In genomic region chr2:19738707-19739106, GRCh38 we compare ENCODE assay signal across 15 cellular contexts.
DNase-seq lines count a peak whose midpoint lies in the region; ATAC-seq and TF ChIP-seq lines count a peak whose summit lies in the region.
"Had no signal": no experiment of that assay in that cellular context is flagged by ENCODE, and none has a peak within 500 bp of the region (broad histone marks: within the 10 kb centered on the region; RNA-seq: fewer than 3 reads in every experiment).

No MANE protein-coding gene starts in this region.

- H3K27ac Mint-ChIP-seq in nephron progenitor cell, result peak overlapping the region; percentile 94
- no peak overlapping the region for H3K27ac Mint-ChIP-seq in activated CD8-positive, alpha-beta memory T cell treated with anti-CD3 and anti-CD28 coated beads, Interleukin-2, amount 10 ng/mL, durations not matched to agents 7 days and 5 days
- H3K27ac Mint-ChIP-seq: activated naive CD8-positive, alpha-beta T cell; naive thymus-derived CD4-positive, alpha-beta T cell; stimulated activated naive B cell treated with anti-CD40 and anti-IgM and Interleukin-4, amounts not matched to agents 10 μg/mL and 1 μg/mL and 100 μg/mL, for 72 hours had no signal

- no peak overlapping the region for H3K4me3 ChIP-seq in fibroblast of mammary gland (ENCODE audit: control insufficient read depth, low read depth, low read length)

- TF ChIP-seq CTCF in fibroblast of mammary gland (conservative IDR thresholded peaks at IDR 0.05; ENCODE audit: control insufficient read depth, insufficient read depth, low read depth, low read length), result no peak
- TF ChIP-seq CTCF in nephron progenitor cell (IDR thresholded peaks at IDR 0.05), result no peak

- peaks cover 4% of the 10 kb centered on the region for H3K27me3 Mint-ChIP-seq in nephron progenitor cell (ENCODE audit: low read depth, poor library complexity)
- H3K27me3 Mint-ChIP-seq in activated CD8-positive, alpha-beta memory T cell treated with anti-CD3 and anti-CD28 coated beads, Interleukin-2, amount 10 ng/mL, durations not matched to agents 7 days and 5 days, result peaks cover 18% of the 10 kb centered on the region

- H3K4me1 Mint-ChIP-seq in nephron progenitor cell, result peaks cover 77% of the 10 kb centered on the region
- no peaks in the 10 kb centered on the region for H3K4me1 Mint-ChIP-seq in activated CD8-positive, alpha-beta memory T cell treated with anti-CD3 and anti-CD28 coated beads, Interleukin-2, amount 10 ng/mL, durations not matched to agents 7 days and 5 days
- H3K4me1 Mint-ChIP-seq: naive thymus-derived CD4-positive, alpha-beta T cell; stimulated activated naive B cell treated with anti-CD40 and anti-IgM and Interleukin-4, amounts not matched to agents 10 μg/mL and 1 μg/mL and 100 μg/mL, for 72 hours had no signal

- H3K36me3 Mint-ChIP-seq in nephron progenitor cell (ENCODE audit: low read depth), result no peaks in the 10 kb centered on the region
- no peaks in the 10 kb centered on the region for H3K36me3 Mint-ChIP-seq in activated CD8-positive, alpha-beta memory T cell treated with anti-CD3 and anti-CD28 coated beads, Interleukin-2, amount 10 ng/mL, durations not matched to agents 7 days and 5 days
- H3K36me3 Mint-ChIP-seq: activated naive CD8-positive, alpha-beta T cell; naive thymus-derived CD4-positive, alpha-beta T cell; stimulated activated naive B cell treated with anti-CD40 and anti-IgM and Interleukin-4, amounts not matched to agents 10 μg/mL and 1 μg/mL and 100 μg/mL, for 72 hours had no signal

- DNase-seq in RPMI7951 (ENCODE audit: low read depth) (peak; percentile 68), fibroblast of mammary gland (ENCODE audit: low read depth) (peak; percentile 74), nephron progenitor cell (no peak), ureter (ENCODE audit: low spot score) (peak; percentile 57)
- DNase-seq in activated CD8-positive, alpha-beta memory T cell treated with anti-CD3 and anti-CD28 coated beads, Interleukin-2, amount 10 ng/mL, durations not matched to agents 7 days and 5 days, result no peak
- DNase-seq in activated CD4-positive, alpha-beta T cell treated with anti-CD3 and anti-CD28 coated beads, Interleukin-2, amount 50 U/mL, for 4 hours, result no peak
- DNase-seq: activated CD4-positive, alpha-beta T cell treated with anti-CD3 and anti-CD28 coated beads, Interleukin-2, amount 50 U/mL, for 48 hours; DMS 273 treated with DMSO at 0.1 percent for 48 hours; effector memory CD4-positive, alpha-beta T cell; naive thymus-derived CD4-positive, alpha-beta T cell; NCI-H2107; stimulated activated naive B cell treated with anti-CD40 and anti-IgM and Interleukin-4, amounts not matched to agents 10 μg/mL and 1 μg/mL and 100 μg/mL, for 72 hours; SW 1271 had no signal

- no peak for ATAC-seq in activated CD8-positive, alpha-beta memory T cell treated with anti-CD3 and anti-CD28 coated beads, Interleukin-2, amount 10 ng/mL, durations not matched to agents 7 days and 5 days
- no peak for ATAC-seq in GM19455 (IDR thresholded peaks at IDR 0.05; ENCODE audit: unreplicated experiment)
- ATAC-seq: naive thymus-derived CD4-positive, alpha-beta T cell; stimulated activated naive B cell treated with anti-CD40 and anti-IgM and Interleukin-4, amounts not matched to agents 10 μg/mL and 1 μg/mL and 100 μg/mL, for 72 hours had no signal

- CTCF ChIA-PET in activated CD8-positive, alpha-beta memory T cell treated with anti-CD3 and anti-CD28 coated beads, Interleukin-2, amount 10 ng/mL, durations not matched to agents 7 days and 5 days (lab: Charles Lee), result no interaction called here

- H3K4me3 Mint-ChIP-seq in nephron progenitor cell, result peak overlapping the region; percentile 28
- no peak overlapping the region for H3K4me3 Mint-ChIP-seq in activated CD8-positive, alpha-beta memory T cell treated with anti-CD3 and anti-CD28 coated beads, Interleukin-2, amount 10 ng/mL, durations not matched to agents 7 days and 5 days
- H3K4me3 Mint-ChIP-seq: activated naive CD8-positive, alpha-beta T cell; naive thymus-derived CD4-positive, alpha-beta T cell; stimulated activated naive B cell treated with anti-CD40 and anti-IgM and Interleukin-4, amounts not matched to agents 10 μg/mL and 1 μg/mL and 100 μg/mL, for 72 hours had no signal

- H3K9me3 Mint-ChIP-seq in nephron progenitor cell, result no peaks in the 10 kb centered on the region
- no peaks in the 10 kb centered on the region for H3K9me3 Mint-ChIP-seq in activated CD8-positive, alpha-beta memory T cell treated with anti-CD3 and anti-CD28 coated beads, Interleukin-2, amount 10 ng/mL, durations not matched to agents 7 days and 5 days (ENCODE audit: low read depth)
- H3K9me3 Mint-ChIP-seq: stimulated activated naive B cell treated with anti-CD40 and anti-IgM and Interleukin-4, amounts not matched to agents 10 μg/mL and 1 μg/mL and 100 μg/mL, for 72 hours had no signal

Comparison
In these comparisons a context has a peak if more than half of its experiments do, and no peak if none do; other contexts are left out.
1. DNase-seq: peak in RPMI7951 (single experiment), fibroblast of mammary gland (single experiment) and ureter (single experiment); none in nephron progenitor cell (single experiment), activated CD8-positive, alpha-beta memory T cell treated with anti-CD3 and anti-CD28 coated beads, Interleukin-2, amount 10 ng/mL, durations not matched to agents 7 days and 5 days (single experiment) and activated CD4-positive, alpha-beta T cell treated with anti-CD3 and anti-CD28 coated beads, Interleukin-2, amount 50 U/mL, for 4 hours (0 of 2).